Comparison of ENCODE assay signal across 2 cellular contexts in genomic region chr2:230439590-230439989, GRCh38.
TF ChIP-seq lines count a peak whose summit lies in the region.

No MANE protein-coding gene starts in this region.

TF ChIP-seq in HEK293T, 16 proteins besides CTCF, POLR2A, EP300 and RAD21 (continued from another document):
- TF ChIP-seq ZNF384 (IDR thresholded peaks at IDR 0.05): no peak
- TF ChIP-seq FOXM1 (IDR thresholded peaks at IDR 0.05; ENCODE audit: borderline replicate concordance): no peak
- TF ChIP-seq SP1 (IDR thresholded peaks at IDR 0.05): no peak
TF ChIP-seq in HEK293T: peak in this region for 0.

TF ChIP-seq in HepG2, 621 proteins besides CTCF, POLR2A, EP300 and RAD21 (continued from another document):
- no peak for TF ChIP-seq PATZ1 (CRISPR knock-in tag; IDR thresholded peaks at IDR 0.05)
- no peak for TF ChIP-seq ATF7-NPFF (CRISPR knock-in tag; IDR thresholded peaks at IDR 0.05; ENCODE audit: low read depth)
- TF ChIP-seq ATRX (CRISPR knock-in tag; IDR thresholded peaks at IDR 0.05; ENCODE audit: borderline replicate concordance): no peak
- TF ChIP-seq, protein P1, sequence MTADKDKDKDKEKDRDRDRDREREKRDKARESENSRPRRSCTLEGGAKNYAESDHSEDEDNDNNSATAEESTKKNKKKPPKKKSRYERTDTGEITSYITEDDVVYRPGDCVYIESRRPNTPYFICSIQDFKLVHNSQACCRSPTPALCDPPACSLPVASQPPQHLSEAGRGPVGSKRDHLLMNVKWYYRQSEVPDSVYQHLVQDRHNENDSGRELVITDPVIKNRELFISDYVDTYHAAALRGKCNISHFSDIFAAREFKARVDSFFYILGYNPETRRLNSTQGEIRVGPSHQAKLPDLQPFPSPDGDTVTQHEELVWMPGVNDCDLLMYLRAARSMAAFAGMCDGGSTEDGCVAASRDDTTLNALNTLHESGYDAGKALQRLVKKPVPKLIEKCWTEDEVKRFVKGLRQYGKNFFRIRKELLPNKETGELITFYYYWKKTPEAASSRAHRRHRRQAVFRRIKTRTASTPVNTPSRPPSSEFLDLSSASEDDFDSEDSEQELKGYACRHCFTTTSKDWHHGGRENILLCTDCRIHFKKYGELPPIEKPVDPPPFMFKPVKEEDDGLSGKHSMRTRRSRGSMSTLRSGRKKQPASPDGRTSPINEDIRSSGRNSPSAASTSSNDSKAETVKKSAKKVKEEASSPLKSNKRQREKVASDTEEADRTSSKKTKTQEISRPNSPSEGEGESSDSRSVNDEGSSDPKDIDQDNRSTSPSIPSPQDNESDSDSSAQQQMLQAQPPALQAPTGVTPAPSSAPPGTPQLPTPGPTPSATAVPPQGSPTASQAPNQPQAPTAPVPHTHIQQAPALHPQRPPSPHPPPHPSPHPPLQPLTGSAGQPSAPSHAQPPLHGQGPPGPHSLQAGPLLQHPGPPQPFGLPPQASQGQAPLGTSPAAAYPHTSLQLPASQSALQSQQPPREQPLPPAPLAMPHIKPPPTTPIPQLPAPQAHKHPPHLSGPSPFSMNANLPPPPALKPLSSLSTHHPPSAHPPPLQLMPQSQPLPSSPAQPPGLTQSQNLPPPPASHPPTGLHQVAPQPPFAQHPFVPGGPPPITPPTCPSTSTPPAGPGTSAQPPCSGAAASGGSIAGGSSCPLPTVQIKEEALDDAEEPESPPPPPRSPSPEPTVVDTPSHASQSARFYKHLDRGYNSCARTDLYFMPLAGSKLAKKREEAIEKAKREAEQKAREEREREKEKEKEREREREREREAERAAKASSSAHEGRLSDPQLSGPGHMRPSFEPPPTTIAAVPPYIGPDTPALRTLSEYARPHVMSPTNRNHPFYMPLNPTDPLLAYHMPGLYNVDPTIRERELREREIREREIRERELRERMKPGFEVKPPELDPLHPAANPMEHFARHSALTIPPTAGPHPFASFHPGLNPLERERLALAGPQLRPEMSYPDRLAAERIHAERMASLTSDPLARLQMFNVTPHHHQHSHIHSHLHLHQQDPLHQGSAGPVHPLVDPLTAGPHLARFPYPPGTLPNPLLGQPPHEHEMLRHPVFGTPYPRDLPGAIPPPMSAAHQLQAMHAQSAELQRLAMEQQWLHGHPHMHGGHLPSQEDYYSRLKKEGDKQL (CRISPR knock-in tag; IDR thresholded peaks at IDR 0.05; ENCODE audit: low read depth): no peak
- TF ChIP-seq, protein P2, sequence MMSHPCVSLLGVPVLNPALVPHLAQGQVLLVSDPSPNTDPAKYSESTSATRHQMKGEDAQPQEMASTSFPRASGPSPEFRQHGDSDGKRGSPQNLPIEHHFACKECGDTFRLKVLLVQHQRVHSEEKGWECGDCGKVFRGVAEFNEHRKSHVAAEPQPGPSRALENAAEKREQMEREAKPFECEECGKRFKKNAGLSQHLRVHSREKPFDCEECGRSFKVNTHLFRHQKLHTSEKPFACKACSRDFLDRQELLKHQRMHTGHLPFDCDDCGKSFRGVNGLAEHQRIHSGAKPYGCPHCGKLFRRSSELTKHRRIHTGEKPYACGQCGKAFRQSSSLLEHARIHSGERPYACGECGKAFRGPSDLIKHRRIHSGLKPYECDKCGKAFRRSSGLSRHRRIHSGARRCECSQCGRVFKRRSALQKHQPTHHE (CRISPR knock-in tag; IDR thresholded peaks at IDR 0.05; ENCODE audit: borderline replicate concordance): no peak
- TF ChIP-seq ATM (IDR thresholded peaks at IDR 0.05; ENCODE audit: borderline replicate concordance): no peak
- TF ChIP-seq ZHX2 (IDR thresholded peaks at IDR 0.05; ENCODE audit: low read depth): no peak
- no peak for TF ChIP-seq ZHX2 (CRISPR knock-in tag; IDR thresholded peaks at IDR 0.05; ENCODE audit: borderline replicate concordance)
- no peak for TF ChIP-seq FOXK1 (CRISPR knock-in tag; IDR thresholded peaks at IDR 0.05; ENCODE audit: borderline replicate concordance, low read depth)
